30 cellular contexts compared by ENCODE assay signal in the genomic region with DNA sequence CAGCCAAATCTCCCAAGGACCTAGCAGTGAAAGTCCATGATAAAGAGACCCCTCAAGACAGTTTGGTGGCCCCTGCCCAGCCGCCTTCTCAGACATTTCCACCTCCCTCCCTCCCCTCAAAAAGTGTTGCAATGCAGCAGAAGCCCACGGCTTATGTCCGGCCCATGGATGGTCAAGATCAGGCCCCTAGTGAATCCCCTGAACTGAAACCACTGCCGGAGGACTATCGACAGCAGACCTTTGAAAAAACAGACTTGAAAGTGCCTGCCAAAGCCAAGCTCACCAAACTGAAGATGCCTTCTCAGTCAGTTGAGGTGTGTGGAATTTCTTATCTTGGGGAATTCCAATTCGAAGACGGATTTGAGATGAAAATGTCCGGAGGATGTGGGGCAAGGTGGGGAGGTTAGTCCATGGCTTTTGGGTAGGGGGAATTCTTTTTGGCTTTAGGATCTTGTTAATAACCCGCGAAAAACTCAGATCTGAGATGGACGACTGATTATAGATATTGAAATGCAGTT.
DNase-seq lines count a peak whose midpoint lies in the region; ATAC-seq and TF ChIP-seq lines count a peak whose summit lies in the region.
"Had no signal": no experiment of that assay in that cellular context is flagged by ENCODE, and none has a peak within 500 bp of the region (broad histone marks: within the 10 kb centered on the region; RNA-seq: fewer than 3 reads in every experiment).

No MANE protein-coding gene starts in this region.

- CTCF ChIA-PET in MCF 10A (lab: Yijun Ruan, JAX), result interaction anchor here (0.7 kb wide), 1 partner anchor 429 kb away, joined by 3 read pairs; no protein-coding TSS in a partner anchor

- no TSS peak for BruUV-seq in MCF 10A (replicated peaks; lab: Mats Ljungman, UMichigan)

- no peak overlapping the region for H3K9ac ChIP-seq in endodermal cell (ENCODE audit: extremely low read depth, low read length, poor library complexity, severe bottlenecking)
- H3K9ac ChIP-seq: parathyroid adenoma had no signal

- H3K4me3 Mint-ChIP-seq in MCF 10A (ENCODE audit: unreplicated experiment), result no peak overlapping the region
- H3K4me3 Mint-ChIP-seq in endodermal cell, result no peak overlapping the region
- H3K4me3 Mint-ChIP-seq: activated CD4-positive, alpha-beta memory T cell treated with anti-CD3 and anti-CD28 coated beads, Interleukin-2, amount 10 ng/mL, durations not matched to agents 7 days and 5 days; activated naive CD4-positive, alpha-beta T cell treated with anti-CD3 and anti-CD28 coated beads for 36 hours; CD4-positive, CD25-positive, alpha-beta regulatory T cell; immature natural killer cell; neural crest cell; T-helper 17 cell had no signal

- H3K36me3 ChIP-seq in breast epithelium (no peaks in the 10 kb centered on the region), endodermal cell (ENCODE audit: control insufficient read depth, insufficient read depth, low read length) (peaks cover 70% of the 10 kb centered on the region), psoas muscle (ENCODE audit: insufficient read depth in 1 of 2, low read depth in 1 of 2) (peaks cover 0 to 31% of the 10 kb centered on the region in 2 donors), tibial artery (peaks cover 9 to 18% (median 12%) of the 10 kb centered on the region in 3 donors)

- no peaks in the 10 kb centered on the region for H3K27me3 ChIP-seq in breast epithelium
- H3K27me3 ChIP-seq in endodermal cell (ENCODE audit: control insufficient read depth, insufficient read depth, low read length, poor library complexity, severe bottlenecking), result no peaks in the 10 kb centered on the region
- H3K27me3 ChIP-seq in psoas muscle (ENCODE audit: insufficient read depth in 3 of 3, low read length in 2 of 3), result no peaks in the 10 kb centered on the region
- H3K27me3 ChIP-seq in tibial artery, result no peaks in the 10 kb centered on the region
- H3K27me3 ChIP-seq: body of pancreas, right lobe of liver had no signal

- H3K9me3 Mint-ChIP-seq in MCF 10A (ENCODE audit: unreplicated experiment), result no peaks in the 10 kb centered on the region
- no peaks in the 10 kb centered on the region for H3K9me3 Mint-ChIP-seq in endodermal cell
- H3K9me3 Mint-ChIP-seq: activated CD4-positive, alpha-beta memory T cell treated with anti-CD3 and anti-CD28 coated beads, Interleukin-2, amount 10 ng/mL, durations not matched to agents 7 days and 5 days; activated naive CD4-positive, alpha-beta T cell treated with anti-CD3 and anti-CD28 coated beads for 36 hours; CD4-positive, CD25-positive, alpha-beta regulatory T cell; immature natural killer cell; neural crest cell had no signal

- H3K36me3 Mint-ChIP-seq in MCF 10A (ENCODE audit: insufficient read depth, unreplicated experiment) (peaks cover 52% of the 10 kb centered on the region), endodermal cell (ENCODE audit: low read depth) (peaks cover 53% of the 10 kb centered on the region)

- ATAC-seq in psoas muscle, result no peak
- ATAC-seq: activated CD4-positive, CD25-positive, alpha-beta regulatory T cell treated with anti-CD3 and anti-CD28 coated beads, Interleukin-2, amount 50 U/mL, for 24 hours; body of pancreas; left cardiac atrium; right lobe of liver; T-helper 17 cell had no signal

- TF ChIP-seq POLR2A in breast epithelium (IDR thresholded peaks at IDR 0.05), result no peak

- WGBS in endodermal cell (ENCODE audit: insufficient coverage in 1 of 2, insufficient read length in 1 of 2), 2 experiments, result 94 to 100% methylated on average over 3 to 11 of the region's 11 CpGs
- WGBS in psoas muscle, 3 donors, result 94 to 97% (median 96%) methylated on average over 11 of the region's 11 CpGs

- H3K27ac ChIP-seq in breast epithelium (peak overlapping the region; percentile 72 to 78), endodermal cell (ENCODE audit: low read depth, low read length) (no peak overlapping the region), psoas muscle (peak overlapping the region; percentile 91), tibial artery (peak overlapping the region; percentile 77 to 89)
- H3K27ac ChIP-seq: right lobe of liver had no signal

- DNase-seq in breast epithelium (ENCODE audit: low spot score in 2 of 2) (no peak), MCF 10A (ENCODE audit: unreplicated experiment) (no peak), endodermal cell (no peak), psoas muscle (no peak), tibial artery (no peak), NCI-H2107 treated with DMSO at 0.1 percent for 48 hours (lab: John Stamatoyannopoulos, UW; ENCODE audit: unreplicated experiment) (no peak), NCI-H82 (lab: John Stamatoyannopoulos, UW) (no peak), ecto neural progenitor cell (ENCODE audit: low spot score) (no peak)
- DNase-seq: activated CD4-positive, alpha-beta memory T cell treated with anti-CD3 and anti-CD28 coated beads, Interleukin-2, amount 10 ng/mL, durations not matched to agents 7 days and 5 days; activated CD8-positive, alpha-beta memory T cell treated with anti-CD3 and anti-CD28 coated beads, Interleukin-2, amount 50 U/mL, for 4 hours; activated naive CD4-positive, alpha-beta T cell treated with anti-CD3 and anti-CD28 coated beads for 36 hours; body of pancreas; Calu3; CD4-positive, CD25-positive, alpha-beta regulatory T cell; DMS79; immature natural killer cell; IMR-90; left cardiac atrium; MV-4-11; NCI-H146; NCI-H2107; right lobe of liver; SHP77; stimulated activated CD4-positive, alpha-beta T cell treated with anti-CD3 and anti-CD28 coated beads, Interleukin-12 subunit alpha, Interleukin-12 subunit beta, amount 100 ng/mL, for 4 hours; stimulated activated CD4-positive, alpha-beta T cell treated with anti-CD3 and anti-CD28 coated beads, Interleukin-2, amount 100 ng/mL, for 48 hours; T-helper 17 cell had no signal

- no peaks in the 10 kb centered on the region for H3K4me1 ChIP-seq in breast epithelium
- H3K4me1 ChIP-seq in endodermal cell (ENCODE audit: control insufficient read depth, insufficient read depth, low read length), result peaks cover 10% of the 10 kb centered on the region
- peaks cover 64% of the 10 kb centered on the region for H3K4me1 ChIP-seq in psoas muscle
- H3K4me1 ChIP-seq in tibial artery, result peaks cover 0 to 86% (median 61%) of the 10 kb centered on the region in 4 donors

- intact Hi-C loops in breast epithelium (cut with DNase I; ENCODE audit: low total_unique reads), result no loop called here
- intact Hi-C loops in MCF 10A (cut with micrococcal nuclease), result no loop called here
- intact Hi-C loops in psoas muscle (cut with DNase I), result loop anchor here in 1 of 2 donors (5.0 kb wide), 1 partner anchor 35 kb away; no protein-coding TSS in a partner anchor
- intact Hi-C loops in tibial artery (cut with DNase I; ENCODE audit: low total_unique reads), result loop anchor here (5.0 kb wide), 1 partner anchor 35 kb away; no protein-coding TSS in a partner anchor

- H3K27me3 Mint-ChIP-seq in MCF 10A (ENCODE audit: insufficient read depth, unreplicated experiment) (no peaks in the 10 kb centered on the region), endodermal cell (ENCODE audit: insufficient read depth) (no peaks in the 10 kb centered on the region)
- H3K27me3 Mint-ChIP-seq: activated CD4-positive, alpha-beta memory T cell treated with anti-CD3 and anti-CD28 coated beads, Interleukin-2, amount 10 ng/mL, durations not matched to agents 7 days and 5 days; CD4-positive, CD25-positive, alpha-beta regulatory T cell; T-helper 17 cell had no signal

- H3K4me3 ChIP-seq in breast epithelium (no peak overlapping the region), endodermal cell (ENCODE audit: low read length) (no peak overlapping the region), psoas muscle (no peak overlapping the region), tibial artery (no peak overlapping the region)
- H3K4me3 ChIP-seq: body of pancreas, HAP-1, right lobe of liver had no signal

- TF ChIP-seq CTCF in breast epithelium (IDR thresholded peaks at IDR 0.05), result no peak
- TF ChIP-seq CTCF in MCF 10A (IDR thresholded peaks at IDR 0.05; ENCODE audit: unreplicated experiment), result no peak
- TF ChIP-seq CTCF in endodermal cell (conservative IDR thresholded peaks at IDR 0.05), result no peak
- no peak for TF ChIP-seq CTCF in psoas muscle (IDR thresholded peaks at IDR 0.05)
- TF ChIP-seq CTCF in tibial artery (IDR thresholded peaks at IDR 0.05), result no peak

- H3K9me3 ChIP-seq in breast epithelium (no peaks in the 10 kb centered on the region), endodermal cell (ENCODE audit: control insufficient read depth, low read length) (no peaks in the 10 kb centered on the region), psoas muscle (no peaks in the 10 kb centered on the region), tibial artery (no peaks in the 10 kb centered on the region)
- H3K9me3 ChIP-seq: body of pancreas, HAP-1 had no signal

- H3K4me1 Mint-ChIP-seq in MCF 10A (ENCODE audit: insufficient read depth, unreplicated experiment) (no peaks in the 10 kb centered on the region), endodermal cell (peaks cover 22% of the 10 kb centered on the region)

- POLR2A ChIA-PET in MCF 10A (lab: Yijun Ruan, JAX), result interaction anchor here (0.7 kb wide), 1 partner anchor 257 kb away, joined by 4 read pairs; no protein-coding TSS in a partner anchor

- H3K27ac Mint-ChIP-seq in MCF 10A (ENCODE audit: low read depth, unreplicated experiment), result no peak overlapping the region
- H3K27ac Mint-ChIP-seq in endodermal cell, result peak overlapping the region; percentile 72
- H3K27ac Mint-ChIP-seq: activated CD4-positive, alpha-beta memory T cell treated with anti-CD3 and anti-CD28 coated beads, Interleukin-2, amount 10 ng/mL, durations not matched to agents 7 days and 5 days; activated naive CD4-positive, alpha-beta T cell treated with anti-CD3 and anti-CD28 coated beads for 36 hours; CD4-positive, CD25-positive, alpha-beta regulatory T cell; T-helper 17 cell had no signal
